ENCODE assay signal across 8 cellular contexts in the genomic region with DNA sequence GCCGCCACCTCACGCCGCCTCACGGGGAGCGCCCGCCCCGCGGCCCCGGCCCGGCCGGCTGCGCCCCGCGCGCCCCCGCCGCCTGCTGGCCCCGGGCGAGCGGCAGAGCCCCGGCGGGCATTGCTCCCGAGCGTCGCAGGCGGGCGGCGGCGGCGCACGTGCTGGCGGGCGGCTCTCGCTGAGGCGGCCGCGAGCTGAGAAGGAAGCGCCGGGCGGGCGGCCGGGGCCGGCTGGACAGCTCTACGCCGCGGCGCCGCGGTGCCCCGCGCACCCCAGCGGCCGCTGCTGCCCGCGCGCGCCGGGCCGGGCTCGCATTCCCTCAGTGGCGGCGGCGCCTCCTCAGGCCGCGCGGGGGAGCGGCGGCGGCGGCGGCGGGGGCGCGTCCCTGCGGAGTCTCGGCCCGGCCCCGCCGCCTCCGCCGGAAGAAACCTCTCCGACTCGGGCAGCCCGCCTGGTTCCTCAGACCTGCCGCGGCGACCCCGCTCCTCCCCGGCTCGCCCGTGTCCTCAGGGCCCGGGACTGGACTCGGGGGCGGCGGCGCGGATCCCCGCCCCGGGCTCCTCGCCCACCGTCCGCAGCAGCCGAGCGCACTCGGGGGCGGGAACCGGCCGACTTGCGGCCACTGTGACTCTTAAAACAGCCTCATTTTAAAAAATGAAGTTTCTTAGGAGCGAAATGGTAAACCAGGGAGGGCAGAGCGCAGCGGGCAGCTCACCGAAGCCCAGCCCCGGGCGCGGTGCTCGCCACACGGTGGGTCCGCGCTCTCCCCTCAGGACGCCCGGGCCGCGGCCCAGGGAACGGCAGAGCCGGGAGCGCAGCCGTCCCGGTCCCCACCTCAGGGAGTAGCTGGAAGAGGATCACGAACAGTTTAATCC. TPM values are rescaled to one million over a fixed set of nuclear protein-coding genes. Genes with fewer than 3 reads are reported as not detected.
DNase-seq lines count a peak whose midpoint lies in the region; ATAC-seq and TF ChIP-seq lines count a peak whose summit lies in the region.

A gene (minus strand): TSS at position 287 of the 875 bp plus-strand sequence. CDS start 116,500 bp downstream, outside the sequence.

- peaks cover 3% of the 10 kb centered on the region for H3K79me2 ChIP-seq in smooth muscle cell (ENCODE audit: low read depth)

- peaks cover 5% of the 10 kb centered on the region for H4K20me1 ChIP-seq in smooth muscle cell (ENCODE audit: low read depth)

- ATAC-seq in GM21390 (IDR thresholded peaks at IDR 0.05; ENCODE audit: unreplicated experiment), result peak; percentile 69

- WGBS in smooth muscle cell (ENCODE audit: low lambda C conversion rate), result 1% methylated on average over 84 of the region's 130 CpGs

- H3K27me3 ChIP-seq in CD4-positive, alpha-beta memory T cell (ENCODE audit: insufficient read depth, low read length), result no peaks in the 10 kb centered on the region
- H3K27me3 ChIP-seq in iPS-20b (ENCODE audit: insufficient read depth, low read length) (peaks cover 49% of the 10 kb centered on the region), smooth muscle cell (ENCODE audit: low read depth) (no peaks in the 10 kb centered on the region)

- peaks cover 20% of the 10 kb centered on the region for H3F3A ChIP-seq in smooth muscle cell (ENCODE audit: low read depth)

- intact Hi-C loops in CD4-positive, alpha-beta memory T cell (cut with micrococcal nuclease), result loop anchor here (1.0 to 2.0 kb wide), 4 partner anchors 75 to 176 kb away; a partner anchor contains a TSS

- POLR2A ChIA-PET in CD4-positive, alpha-beta memory T cell (lab: Charles Lee; ENCODE audit: partially characterized antibody), result interaction anchor here (0.6 to 4.1 kb wide), 13 partner anchors 15 to 107 kb away, joined by 3 to 28 read pairs (median 5); a partner anchor contains a TSS

- peak within 1 kb of the TSS; percentile 51 to 86 (median 73) for H3K27ac Mint-ChIP-seq in CD4-positive, alpha-beta memory T cell
- peak within 1 kb of the TSS; percentile 72 to 92 (median 82) for H3K27ac Mint-ChIP-seq in brain

- peak within 1 kb of the TSS; percentile 91 for H2AFZ ChIP-seq in smooth muscle cell (ENCODE audit: low read depth)

- TF ChIP-seq CTCF in brain (conservative IDR thresholded peaks at IDR 0.05) (peak; percentile 36 to 46), smooth muscle cell (IDR thresholded peaks at IDR 0.05; ENCODE audit: borderline replicate concordance, insufficient read depth, poor library complexity, severe bottlenecking) (no peak)

- no peaks in the 10 kb centered on the region for H3K36me3 ChIP-seq in CD4-positive, alpha-beta memory T cell (ENCODE audit: insufficient read depth, low read length)
- H3K36me3 ChIP-seq in iPS-20b (ENCODE audit: insufficient read depth, low read depth, low read length) (peaks cover 6% of the 10 kb centered on the region), smooth muscle cell (ENCODE audit: low read depth) (no peaks in the 10 kb centered on the region)

- H3K4me1 Mint-ChIP-seq in CD4-positive, alpha-beta memory T cell, result peaks cover 17 to 41% (median 25%) of the 10 kb centered on the region in 4 donors
- H3K4me1 Mint-ChIP-seq in brain, result peaks cover 31% of the 10 kb centered on the region

- peak within 1 kb of the TSS; percentile 99 for H3K4me2 ChIP-seq in smooth muscle cell

- H3K4me3 ChIP-seq in CD4-positive, alpha-beta memory T cell (ENCODE audit: low read length in 2 of 2), result peak within 1 kb of the TSS; percentile 44 to 52
- H3K4me3 ChIP-seq in iPS-20b (ENCODE audit: low read length) (peak within 1 kb of the TSS; percentile 72), smooth muscle cell (peak within 1 kb of the TSS; percentile 90)

- H3K4me3 Mint-ChIP-seq in CD4-positive, alpha-beta memory T cell, result peak within 1 kb of the TSS; percentile 80 to 89 (median 86)
- peak within 1 kb of the TSS; percentile 80 to 91 (median 84) for H3K4me3 Mint-ChIP-seq in brain

- H3K9me3 Mint-ChIP-seq in CD4-positive, alpha-beta memory T cell, result no peaks in the 10 kb centered on the region
- no peaks in the 10 kb centered on the region for H3K9me3 Mint-ChIP-seq in brain

- H3K9ac ChIP-seq in iPS-20b (ENCODE audit: low read depth, low read length) (peak within 1 kb of the TSS; percentile 48; the same call in 1 of the 2 replicates), smooth muscle cell (ENCODE audit: low read depth) (peak within 1 kb of the TSS; percentile 52)

- H3K4me1 ChIP-seq in CD4-positive, alpha-beta memory T cell (ENCODE audit: insufficient read depth, low read length), result peaks cover 23% of the 10 kb centered on the region
- H3K4me1 ChIP-seq in iPS-20b (ENCODE audit: insufficient read depth, low read length) (peaks cover 28% of the 10 kb centered on the region), smooth muscle cell (ENCODE audit: low read depth) (no peaks in the 10 kb centered on the region)

- peak within 1 kb of the TSS; percentile 34 for H3K27ac ChIP-seq in CD4-positive, alpha-beta memory T cell (ENCODE audit: low read depth, low read length)
- H3K27ac ChIP-seq in iPS-20b (ENCODE audit: low read length), result no peak within 1 kb of the TSS
- no peak within 1 kb of the TSS for H3K27ac ChIP-seq in smooth muscle cell (ENCODE audit: low read depth)

- CTCF ChIA-PET in CD4-positive, alpha-beta memory T cell (lab: Charles Lee; ENCODE audit: partially characterized antibody), result interaction anchor here (1.4 to 4.5 kb wide), 5 partner anchors 8 to 107 kb away, joined by 4 to 22 read pairs (median 5); no protein-coding TSS in a partner anchor

- H3K36me3 Mint-ChIP-seq in CD4-positive, alpha-beta memory T cell, result peaks cover 0 to 4% of the 10 kb centered on the region in 2 donors
- H3K36me3 Mint-ChIP-seq in brain, result no peaks in the 10 kb centered on the region

- H3K9me3 ChIP-seq in CD4-positive, alpha-beta memory T cell (ENCODE audit: control insufficient read depth in 1 of 2, low read length in 2 of 2), result no peaks in the 10 kb centered on the region
- no peaks in the 10 kb centered on the region for H3K9me3 ChIP-seq in iPS-20b (ENCODE audit: insufficient read depth, low read depth, low read length)
- H3K9me3 ChIP-seq in smooth muscle cell (replicated peaks; ENCODE audit: low read depth), result no peaks in the 10 kb centered on the region

- peak; percentile 49 to 67 (median 63) for DNase-seq in CD4-positive, alpha-beta memory T cell
- DNase-seq in LoVo (ENCODE audit: low spot score) (peak; percentile 87), UCSD-AML1 (lab: John Stamatoyannopoulos, UW; ENCODE audit: unreplicated experiment) (peak; percentile 76), smooth muscle cell (lab: John Stamatoyannopoulos, UW; ENCODE audit: unreplicated experiment) (no peak), DMS153 treated with DMSO at 0.1 percent for 48 hours (lab: John Stamatoyannopoulos, UW; ENCODE audit: unreplicated experiment) (no peak)

- no peaks in the 10 kb centered on the region for H3K27me3 Mint-ChIP-seq in CD4-positive, alpha-beta memory T cell
- H3K27me3 Mint-ChIP-seq in brain, result peaks cover 6% of the 10 kb centered on the region

RNA-seq across cellular contexts. Expression of the gene that starts here (rescaled TPM):
- 10 to 100 TPM; 15.7 to 16.8 TPM for total RNA-seq in CD4-positive, alpha-beta memory T cell
- 1 to 10 TPM in 1 of 2 donors, under 1 TPM in 1; 0.77 to 3.3 TPM for polyA plus RNA-seq in CD4-positive, alpha-beta memory T cell
- polyA plus RNA-seq in brain (ENCODE audit: insufficient read depth, low read depth, low replicate concordance), result 9.0 TPM
- 1.3 TPM in 2 replicates for total RNA-seq in smooth muscle cell
- polyA plus RNA-seq in smooth muscle cell, result 1.7 and 2.0 TPM in 2 replicates

Comparison
In these comparisons a context has a peak if more than half of its experiments do, and no peak if none do; other contexts are left out.
1. DNase-seq: peak in CD4-positive, alpha-beta memory T cell (5 of 5), LoVo (single experiment) and UCSD-AML1 (single experiment); none in smooth muscle cell (single experiment) and DMS153 treated with DMSO at 0.1 percent for 48 hours (single experiment).
2. Peak in every context shown above with its lines, with median percentiles within 50 percentile points of each other: H3K4me3 ChIP-seq.